In genomic region chr19:49497047-49497789, GRCh38 we compare ENCODE assay signal across 1 cellular context.
TF ChIP-seq lines count a peak whose summit lies in the region.

No MANE protein-coding gene starts in this region.

TF ChIP-seq in HepG2, 621 proteins besides CTCF, POLR2A, EP300 and RAD21 (continues in another document):
- peak; percentile 6 for TF ChIP-seq XRCC5 (optimal IDR thresholded peaks at IDR 0.05; ENCODE audit: low read length)
- TF ChIP-seq CEBPB (IDR thresholded peaks at IDR 0.05; ENCODE audit: borderline replicate concordance, low read depth, low read length): no peak
- TF ChIP-seq HNF1A (IDR thresholded peaks at IDR 0.05; ENCODE audit: low read depth): no peak
- TF ChIP-seq HNF1A (CRISPR knock-in tag; IDR thresholded peaks at IDR 0.05; ENCODE audit: borderline replicate concordance): no peak
- peak; percentile 5 for TF ChIP-seq ZNF18 (CRISPR knock-in tag; IDR thresholded peaks at IDR 0.05; ENCODE audit: insufficient replicate concordance)
- no peak for TF ChIP-seq THYN1 (CRISPR knock-in tag; IDR thresholded peaks at IDR 0.05; ENCODE audit: borderline replicate concordance, low read depth)
- no peak for TF ChIP-seq AGO2 (optimal IDR thresholded peaks at IDR 0.05; ENCODE audit: low read depth, low read length)
- TF ChIP-seq ZFP36L1 (CRISPR knock-in tag; IDR thresholded peaks at IDR 0.05): no peak
- peak; percentile 67 for TF ChIP-seq HCFC1 (IDR thresholded peaks at IDR 0.05; ENCODE audit: low read depth, low read length)
- TF ChIP-seq SUZ12 (IDR thresholded peaks at IDR 0.05; ENCODE audit: low read depth, low read length): peak; percentile 23; the same call in 1 of the 2 replicates
- TF ChIP-seq KLF13 (CRISPR knock-in tag; IDR thresholded peaks at IDR 0.05): no peak
- peak; percentile 83; the same call in 1 of the 2 replicates for TF ChIP-seq ZXDC (CRISPR knock-in tag; IDR thresholded peaks at IDR 0.05)
- TF ChIP-seq DRAP1 (CRISPR knock-in tag; IDR thresholded peaks at IDR 0.05): 0 out of 2 replicates have a peak, but pooled peaks have one; percentile 14
- 0 out of 2 replicates have a peak, but pooled peaks have one; percentile 23 for TF ChIP-seq PHF20 (CRISPR knock-in tag; IDR thresholded peaks at IDR 0.05)
- TF ChIP-seq POLR2AphosphoS5 (IDR thresholded peaks at IDR 0.05; ENCODE audit: low read depth, low read length): 0 out of 2 replicates have a peak, but pooled peaks have one; percentile 29
- peak; percentile 58 for TF ChIP-seq ZNF574 (CRISPR knock-in tag; IDR thresholded peaks at IDR 0.05)
- 0 out of 2 replicates have a peak, but pooled peaks have one; percentile 1 for TF ChIP-seq KAT7 (CRISPR knock-in tag; IDR thresholded peaks at IDR 0.05; ENCODE audit: borderline replicate concordance)
- TF ChIP-seq HOXA3 (CRISPR knock-in tag; IDR thresholded peaks at IDR 0.05): peak; percentile 18; the same call in 1 of the 2 replicates
- TF ChIP-seq ZNF530 (CRISPR knock-in tag; IDR thresholded peaks at IDR 0.05; ENCODE audit: low read depth): no peak
- no peak for TF ChIP-seq HIC2 (CRISPR knock-in tag; IDR thresholded peaks at IDR 0.05; ENCODE audit: low read depth)
- peak; percentile 78; the same call in 1 of the 3 replicates for TF ChIP-seq MXI1 (IDR thresholded peaks at IDR 0.05; ENCODE audit: borderline replicate concordance, low read depth, low read length)
- TF ChIP-seq ARID4A (CRISPR knock-in tag; IDR thresholded peaks at IDR 0.05; ENCODE audit: borderline replicate concordance): peak; percentile 20; the same call in 1 of the 2 replicates
- TF ChIP-seq YY1 (IDR thresholded peaks at IDR 0.05; ENCODE audit: insufficient read depth, insufficient replicate concordance, low read depth, low read length): peak; percentile 55
- no peak for TF ChIP-seq TBX3 (IDR thresholded peaks at IDR 0.05; ENCODE audit: borderline replicate concordance)
- peak; percentile 45; the same call in 1 of the 2 replicates for TF ChIP-seq TAF1 (CRISPR knock-in tag; IDR thresholded peaks at IDR 0.05)
- TF ChIP-seq ZNF7 (CRISPR knock-in tag; IDR thresholded peaks at IDR 0.05): no peak
- peak; percentile 75; the same call in 1 of the 2 replicates for TF ChIP-seq MYC (CRISPR knock-in tag; IDR thresholded peaks at IDR 0.05; ENCODE audit: borderline replicate concordance)
- TF ChIP-seq ZNF143 (CRISPR knock-in tag; IDR thresholded peaks at IDR 0.05): peak; percentile 89
- TF ChIP-seq MNT (IDR thresholded peaks at IDR 0.05): peak; percentile 33; the same call in 1 of the 2 replicates
- TF ChIP-seq AGO1 (IDR thresholded peaks at IDR 0.05; ENCODE audit: low read depth, low read length, poor library complexity, severe bottlenecking): no peak
- peak; percentile 64 for TF ChIP-seq BHLHE40 (IDR thresholded peaks at IDR 0.05; ENCODE audit: low read length)
